In genomic region chr15:80615783-80616391, GRCh38 we compare ENCODE assay signal across 9 cellular contexts.
DNase-seq lines count a peak whose midpoint lies in the region; TF ChIP-seq lines count a peak whose summit lies in the region.
"Had no signal": no experiment of that assay in that cellular context is flagged by ENCODE, and none has a peak within 500 bp of the region (broad histone marks: within the 10 kb centered on the region; RNA-seq: fewer than 3 reads in every experiment).

No MANE protein-coding gene starts in this region.

- no peak for TF ChIP-seq CTCF in A673 (conservative IDR thresholded peaks at IDR 0.05; ENCODE audit: low read depth, low read length)
- no peak for TF ChIP-seq CTCF in GM10266 (IDR thresholded peaks at IDR 0.05; ENCODE audit: control insufficient read depth, insufficient read depth, low read depth, missing control alignments)

- H3K27ac Mint-ChIP-seq in activated CD4-positive, alpha-beta memory T cell treated with anti-CD3 and anti-CD28 coated beads, Interleukin-2, amount 10 ng/mL, durations not matched to agents 7 days and 5 days = no peak overlapping the region

- no peaks in the 10 kb centered on the region for H3K36me3 Mint-ChIP-seq in activated CD4-positive, alpha-beta memory T cell treated with anti-CD3 and anti-CD28 coated beads, Interleukin-2, amount 10 ng/mL, durations not matched to agents 7 days and 5 days (ENCODE audit: low read depth)

- H3K9me3 Mint-ChIP-seq in activated CD4-positive, alpha-beta memory T cell treated with anti-CD3 and anti-CD28 coated beads, Interleukin-2, amount 10 ng/mL, durations not matched to agents 7 days and 5 days = no peaks in the 10 kb centered on the region

- H3K4me3 Mint-ChIP-seq in activated CD4-positive, alpha-beta memory T cell treated with anti-CD3 and anti-CD28 coated beads, Interleukin-2, amount 10 ng/mL, durations not matched to agents 7 days and 5 days = no peak overlapping the region

- intact Hi-C loops in A673 (cut with micrococcal nuclease; ENCODE audit: unreplicated experiment) = no loop called here

- H3K4me3 ChIP-seq in A673 (ENCODE audit: low read depth, low read length, poor library complexity, severe bottlenecking) = no peak overlapping the region
- H3K4me3 ChIP-seq in adipocyte (ENCODE audit: low read length) = peak overlapping the region; percentile 2

- no peak overlapping the region for H3K27ac ChIP-seq in A673 (ENCODE audit: low read depth, low read length, poor library complexity, severe bottlenecking)

- no peaks in the 10 kb centered on the region for H3K27me3 ChIP-seq in A673 (replicated peaks; ENCODE audit: insufficient read depth, low read depth, low read length, poor library complexity)
- H3K27me3 ChIP-seq in adipocyte (replicated peaks; ENCODE audit: control insufficient read depth, insufficient read depth, low read length) = no peaks in the 10 kb centered on the region

- H3K4me1 ChIP-seq in A673 (ENCODE audit: insufficient read depth, low read length, poor library complexity, severe bottlenecking) = peaks cover 11% of the 10 kb centered on the region
- peaks cover 26% of the 10 kb centered on the region for H3K4me1 ChIP-seq in adipocyte (ENCODE audit: control insufficient read depth, insufficient read depth, low read length)

- H3K36me3 ChIP-seq in A673 (ENCODE audit: insufficient read depth, low read length, poor library complexity, severe bottlenecking) (no peaks in the 10 kb centered on the region), adipocyte (ENCODE audit: control insufficient read depth, insufficient read depth, low read length, severe bottlenecking) (no peaks in the 10 kb centered on the region)

- H3K9ac ChIP-seq in adipocyte (ENCODE audit: low read length) = peak overlapping the region; percentile 58

- H3K9me3 ChIP-seq in A673 (ENCODE audit: low read depth, low read length, poor library complexity, severe bottlenecking) (no peaks in the 10 kb centered on the region), adipocyte (ENCODE audit: control insufficient read depth, low read length) (no peaks in the 10 kb centered on the region)

- peaks cover 21% of the 10 kb centered on the region for H3K27me3 Mint-ChIP-seq in activated CD4-positive, alpha-beta memory T cell treated with anti-CD3 and anti-CD28 coated beads, Interleukin-2, amount 10 ng/mL, durations not matched to agents 7 days and 5 days

- CTCF ChIA-PET in A673 (lab: Charles Lee) = no interaction called here
- CTCF ChIA-PET in activated CD4-positive, alpha-beta memory T cell treated with anti-CD3 and anti-CD28 coated beads, Interleukin-2, amount 10 ng/mL, durations not matched to agents 7 days and 5 days (lab: Charles Lee) = no interaction called here

- no peaks in the 10 kb centered on the region for H3K4me1 Mint-ChIP-seq in activated CD4-positive, alpha-beta memory T cell treated with anti-CD3 and anti-CD28 coated beads, Interleukin-2, amount 10 ng/mL, durations not matched to agents 7 days and 5 days

- BruUV-seq in A673 (replicated peaks; lab: Mats Ljungman, UMichigan) = no TSS peak

- DNase-seq in A673 (ENCODE audit: low spot score) = peak; percentile 52
- peak; percentile 53 for DNase-seq in NCI-H1105 (lab: John Stamatoyannopoulos, UW)
- DNase-seq in adipocyte (ENCODE audit: low read depth) = peak; percentile 72
- DNase-seq in kidney tubule cell (ENCODE audit: low spot score) = peak; percentile 33
- no peak for DNase-seq in GM10266 (ENCODE audit: extremely low spot score)
- DNase-seq in stimulated activated CD4-positive, alpha-beta T cell treated with anti-CD3 and anti-CD28 coated beads, Interleukin-2, amount 100 ng/mL, for 48 hours = no peak
- no peak for DNase-seq in iPS-NIHi7 (ENCODE audit: extremely low spot score)
- no peak for DNase-seq in activated CD4-positive, alpha-beta memory T cell treated with anti-CD3 and anti-CD28 coated beads, Interleukin-2, amount 10 ng/mL, durations not matched to agents 7 days and 5 days
- DNase-seq: DND-41 had no signal

- POLR2A ChIA-PET in A673 (lab: Charles Lee; ENCODE audit: low non-redundant PET) = no interaction called here
- POLR2A ChIA-PET in activated CD4-positive, alpha-beta memory T cell treated with anti-CD3 and anti-CD28 coated beads, Interleukin-2, amount 10 ng/mL, durations not matched to agents 7 days and 5 days (lab: Charles Lee) = no interaction called here

Comparison
In these comparisons a context has a peak if more than half of its experiments do, and no peak if none do; other contexts are left out.
1. DNase-seq: peak in A673 (single experiment), NCI-H1105 (single experiment), adipocyte (single experiment) and kidney tubule cell (single experiment); none in GM10266 (single experiment), stimulated activated CD4-positive, alpha-beta T cell treated with anti-CD3 and anti-CD28 coated beads, Interleukin-2, amount 100 ng/mL, for 48 hours (0 of 2), iPS-NIHi7 (single experiment) and activated CD4-positive, alpha-beta memory T cell treated with anti-CD3 and anti-CD28 coated beads, Interleukin-2, amount 10 ng/mL, durations not matched to agents 7 days and 5 days (single experiment).